In genomic region chr3:56868706-56869105, GRCh38 we compare ENCODE assay signal across 18 cellular contexts.
DNase-seq lines count a peak whose midpoint lies in the region; ATAC-seq, FAIRE-seq and TF ChIP-seq lines count a peak whose summit lies in the region.
"Had no signal": no experiment of that assay in that cellular context is flagged by ENCODE, and none has a peak within 500 bp of the region (broad histone marks: within the 10 kb centered on the region; RNA-seq: fewer than 3 reads in every experiment).

No MANE protein-coding gene starts in this region.

- H3F3A ChIP-seq in Loucy (ENCODE audit: low read depth) = 0 out of 2 replicates have a peak, but pooled peaks cover 4% of the 10 kb centered on the region

- peaks cover 34% of the 10 kb centered on the region for H3K79me2 ChIP-seq in Loucy (ENCODE audit: insufficient read depth, low read length)

- no peak for DNase-seq in activated T-cell treated with anti-CD3 and anti-CD28 coated beads, Interleukin-2, amount 50 U/mL, for 24 hours
- DNase-seq in activated T-cell treated with anti-CD3 and anti-CD28 coated beads, Interleukin-2, amount 50 U/mL, for 1 hour = no peak
- DNase-seq in retina (peak; percentile 25), pancreas (no peak), cardiac septum (ENCODE audit: low spot score) (no peak), head of caudate nucleus (no peak)
- DNase-seq: COR-L47, MG63, NCI-H1092 treated with DMSO at 0.1 percent for 48 hours, NCI-H2081 treated with DMSO at 0.1 percent for 48 hours, NCI-H510A treated with DMSO at 0.1 percent for 48 hours had no signal

- H2AFZ ChIP-seq in Loucy (ENCODE audit: low read length) = no peak overlapping the region
- H2AFZ ChIP-seq: GM23338 had no signal

- 64 to 68% methylated on average over 5 of the region's 5 CpGs for WGBS in pancreas, 2 donors

- peaks cover 77% of the 10 kb centered on the region for H3K4me1 Mint-ChIP-seq in activated T-cell treated with anti-CD3 and anti-CD28 coated beads, Interleukin-2, amount 50 U/mL, for 24 hours (ENCODE audit: low read depth)
- peaks cover 37% of the 10 kb centered on the region for H3K4me1 Mint-ChIP-seq in activated T-helper 17 cell treated with anti-CD3 and anti-CD28 coated beads, Interleukin-2, amount 50 U/mL, for 72 hours
- H3K4me1 Mint-ChIP-seq: GM23338 had no signal

- H3K4me2 ChIP-seq in Loucy (ENCODE audit: low read depth, low read length, poor library complexity, severe bottlenecking) = peak overlapping the region; percentile 29
- H3K4me2 ChIP-seq: GM23338, KMS-11 had no signal

- ATAC-seq in activated T-helper 17 cell treated with anti-CD3 and anti-CD28 coated beads, Interleukin-2, amount 50 U/mL, for 72 hours (replicated peaks) = no peak
- ATAC-seq in pancreas = no peak
- ATAC-seq: GM23338 had no signal

- no peaks in the 10 kb centered on the region for H3K9me3 ChIP-seq in Loucy (ENCODE audit: insufficient read depth, low read depth, low read length)
- no peaks in the 10 kb centered on the region for H3K9me3 ChIP-seq in pancreas
- H3K9me3 ChIP-seq: BLaER1 treated with 17β-estradiol and CSF1 and Interleukin-3, amounts not matched to agents 10 nM and 100 nM; MG63 had no signal

- H3K9ac ChIP-seq in Loucy (ENCODE audit: low read depth, low read length, poor library complexity, severe bottlenecking) = no peak overlapping the region
- H3K9ac ChIP-seq: BLaER1 treated with 17β-estradiol and CSF1 and Interleukin-3, amounts not matched to agents 10 nM and 100 nM; KMS-11 had no signal

- no peaks in the 10 kb centered on the region for H3K9me3 Mint-ChIP-seq in activated T-cell treated with anti-CD3 and anti-CD28 coated beads, Interleukin-2, amount 50 U/mL, for 24 hours
- no peaks in the 10 kb centered on the region for H3K9me3 Mint-ChIP-seq in activated T-helper 17 cell treated with anti-CD3 and anti-CD28 coated beads, Interleukin-2, amount 50 U/mL, for 72 hours
- H3K9me3 Mint-ChIP-seq: GM23338 had no signal

- TF ChIP-seq CTCF in Loucy (conservative IDR thresholded peaks at IDR 0.05; ENCODE audit: low read length) (no peak), pancreas (IDR thresholded peaks at IDR 0.05) (no peak)

- H3K36me3 ChIP-seq in Loucy (ENCODE audit: insufficient read depth, low read length) (no peaks in the 10 kb centered on the region), pancreas (no peaks in the 10 kb centered on the region)
- H3K36me3 ChIP-seq: BLaER1 treated with 17β-estradiol and CSF1 and Interleukin-3, amounts not matched to agents 10 nM and 100 nM; MG63 had no signal

- no peak overlapping the region for H3K27ac ChIP-seq in pancreas
- H3K27ac ChIP-seq: BLaER1 treated with 17β-estradiol and CSF1 and Interleukin-3, amounts not matched to agents 10 nM and 100 nM; KMS-11 had no signal

- H3K4me1 ChIP-seq in Loucy (ENCODE audit: insufficient read depth, low read length, poor library complexity, severe bottlenecking) (peaks cover 34% of the 10 kb centered on the region), pancreas (peaks cover 0 to 6% (median 3%) of the 10 kb centered on the region in 3 donors)

- H3K27ac Mint-ChIP-seq in activated T-cell treated with anti-CD3 and anti-CD28 coated beads, Interleukin-2, amount 50 U/mL, for 24 hours = peak overlapping the region; percentile 90
- no peak overlapping the region for H3K27ac Mint-ChIP-seq in activated T-helper 17 cell treated with anti-CD3 and anti-CD28 coated beads, Interleukin-2, amount 50 U/mL, for 72 hours
- H3K27ac Mint-ChIP-seq: GM23338 had no signal

- no peaks in the 10 kb centered on the region for H4K20me1 ChIP-seq in Loucy (ENCODE audit: insufficient read depth, low read length, poor library complexity, severe bottlenecking)
- H4K20me1 ChIP-seq: BLaER1 treated with 17β-estradiol and CSF1 and Interleukin-3, amounts not matched to agents 10 nM and 100 nM had no signal

- H3K27me3 ChIP-seq in Loucy (ENCODE audit: insufficient read depth, low read length, poor library complexity, severe bottlenecking) = no peaks in the 10 kb centered on the region
- no peaks in the 10 kb centered on the region for H3K27me3 ChIP-seq in pancreas
- H3K27me3 ChIP-seq: BLaER1 treated with 17β-estradiol and CSF1 and Interleukin-3, amounts not matched to agents 10 nM and 100 nM; MG63 had no signal

- intact Hi-C loops in pancreas (cut with DNase I) (no loop called here), cardiac septum (cut with DNase I) (no loop called here), head of caudate nucleus (cut with DNase I) (no loop called here)

- peak overlapping the region; percentile 64 for H3K4me3 Mint-ChIP-seq in activated T-cell treated with anti-CD3 and anti-CD28 coated beads, Interleukin-2, amount 50 U/mL, for 24 hours
- peak overlapping the region; percentile 62 for H3K4me3 Mint-ChIP-seq in activated T-helper 17 cell treated with anti-CD3 and anti-CD28 coated beads, Interleukin-2, amount 50 U/mL, for 72 hours
- H3K4me3 Mint-ChIP-seq: GM23338 had no signal

- no peak for FAIRE-seq in pancreas (lab: Jason Lieb, UNC)
- FAIRE-seq: A204.1, RCC 7860 had no signal

- H3K36me3 Mint-ChIP-seq in activated T-cell treated with anti-CD3 and anti-CD28 coated beads, Interleukin-2, amount 50 U/mL, for 24 hours (ENCODE audit: low read depth) = no peaks in the 10 kb centered on the region
- no peaks in the 10 kb centered on the region for H3K36me3 Mint-ChIP-seq in activated T-helper 17 cell treated with anti-CD3 and anti-CD28 coated beads, Interleukin-2, amount 50 U/mL, for 72 hours (ENCODE audit: low read depth)

- H3K27me3 Mint-ChIP-seq in activated T-cell treated with anti-CD3 and anti-CD28 coated beads, Interleukin-2, amount 50 U/mL, for 24 hours = no peaks in the 10 kb centered on the region
- no peaks in the 10 kb centered on the region for H3K27me3 Mint-ChIP-seq in activated T-helper 17 cell treated with anti-CD3 and anti-CD28 coated beads, Interleukin-2, amount 50 U/mL, for 72 hours

- no peaks in the 10 kb centered on the region for H3K9me2 ChIP-seq in Loucy (replicated peaks; ENCODE audit: low read depth, low read length)

- no peak overlapping the region for H3K4me3 ChIP-seq in Loucy (ENCODE audit: low read length, poor library complexity, severe bottlenecking)
- H3K4me3 ChIP-seq in pancreas = no peak overlapping the region
- H3K4me3 ChIP-seq: BLaER1 treated with 17β-estradiol and CSF1 and Interleukin-3, amounts not matched to agents 10 nM and 100 nM; GM23338; MG63 had no signal
